In the genomic region with DNA sequence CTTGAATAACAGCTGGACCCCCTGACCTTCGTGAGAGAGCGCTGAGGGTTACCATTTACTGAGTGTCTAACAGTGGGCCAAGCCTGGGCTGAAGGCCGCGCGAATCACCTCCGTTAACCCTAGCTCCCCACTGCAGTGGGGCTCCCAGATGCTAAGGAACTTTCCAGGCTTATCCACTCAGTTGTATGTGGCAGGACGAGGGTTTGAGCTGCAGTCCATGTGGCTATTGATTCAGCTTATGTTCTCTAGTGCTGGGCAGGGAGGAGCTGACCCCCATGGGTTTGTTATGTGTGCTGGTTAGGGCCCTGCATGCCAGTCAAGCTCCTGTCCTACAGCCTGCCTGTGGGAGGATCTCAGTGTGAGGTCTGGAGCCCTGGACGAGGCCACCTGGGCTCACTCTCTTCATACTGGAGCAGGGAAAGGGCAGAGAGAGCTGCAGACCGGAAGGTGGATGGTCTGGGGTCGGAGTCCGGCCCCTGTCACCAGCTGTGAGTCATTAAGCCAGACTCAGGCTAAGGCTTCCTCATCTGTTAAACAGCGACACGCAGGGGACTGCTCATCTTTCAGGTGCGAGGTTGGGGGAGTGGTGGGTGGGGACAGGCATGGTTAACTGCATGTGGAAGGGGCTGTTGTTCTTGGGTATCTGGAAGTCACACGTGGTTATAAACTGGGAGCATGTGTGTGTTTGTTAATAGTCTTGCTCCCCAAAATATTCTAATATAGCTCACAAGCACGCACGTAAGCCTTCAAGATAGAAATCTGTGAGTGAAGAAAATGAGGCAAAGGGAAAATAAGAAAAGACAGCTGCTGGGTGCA, we compare ENCODE assay signal across 12 cellular contexts. TPM values are rescaled to one million over a fixed set of nuclear protein-coding genes. Genes with fewer than 3 reads are reported as not detected.
A peak's percentile ranks its signal among the peaks of the same experiment; 100 is the strongest.
DNase-seq lines count a peak whose midpoint lies in the region; ATAC-seq and TF ChIP-seq lines count a peak whose summit lies in the region.
"Had no signal": no experiment of that assay in that cellular context is flagged by ENCODE, and none has a peak within 500 bp of the region (broad histone marks: within the 10 kb centered on the region; RNA-seq: fewer than 3 reads in every experiment).

No MANE protein-coding gene starts in this region.

- H3K4me3 ChIP-seq in thyroid gland (replicated peaks in 1 of 3) (no peak overlapping the region), A673 (ENCODE audit: low read depth, low read length, poor library complexity, severe bottlenecking) (no peak overlapping the region)

- no TSS peak for BruUV-seq in A673 (replicated peaks; lab: Mats Ljungman, UMichigan)

- peak; percentile 45 for DNase-seq in stimulated activated CD4-positive, alpha-beta T cell treated with anti-CD3 and anti-CD28 coated beads, Interleukin-15, amount 100 ng/mL, for 24 hours
- DNase-seq in stimulated activated CD4-positive, alpha-beta T cell treated with anti-CD3 and anti-CD28 coated beads, Interleukin-12 subunit alpha, Interleukin-12 subunit beta, amount 100 ng/mL, for 4 hours = no peak
- DNase-seq in activated T-cell treated with anti-CD3 and anti-CD28 coated beads, Interleukin-2, amount 50 U/mL, for 24 hours = peak; percentile 51
- no peak for DNase-seq in left colon
- DNase-seq in thyroid gland = no peak
- no peak for DNase-seq in A673 (ENCODE audit: low spot score)
- DNase-seq in HEK293T (ENCODE audit: extremely low spot score) = no peak
- DNase-seq: HFFc6, Kasumi-1, nephron progenitor cell had no signal

- WGBS in thyroid gland, 2 donors = 83 to 84% methylated on average over 15 to 16 of the region's 17 CpGs

- intact Hi-C loops in left colon (cut with DNase I, micrococcal nuclease) = no loop called here
- intact Hi-C loops in thyroid gland (cut with DNase I) = no loop called here
- intact Hi-C loops in A673 (cut with micrococcal nuclease; ENCODE audit: unreplicated experiment) = no loop called here

- H3K4me3 Mint-ChIP-seq in activated T-cell treated with anti-CD3 and anti-CD28 coated beads, Interleukin-2, amount 50 U/mL, for 24 hours = peak overlapping the region; percentile 65
- H3K4me3 Mint-ChIP-seq: HFFc6, nephron progenitor cell had no signal

- H3K36me3 Mint-ChIP-seq in activated T-cell treated with anti-CD3 and anti-CD28 coated beads, Interleukin-2, amount 50 U/mL, for 24 hours (ENCODE audit: low read depth) = peaks cover 95% of the 10 kb centered on the region

- peak overlapping the region; percentile 96 for H3K27ac Mint-ChIP-seq in activated T-cell treated with anti-CD3 and anti-CD28 coated beads, Interleukin-2, amount 50 U/mL, for 24 hours
- H3K27ac Mint-ChIP-seq: HFFc6, nephron progenitor cell had no signal

- H3K27ac ChIP-seq in thyroid gland (peak overlapping the region; percentile 56 to 91 (median 87)), A673 (ENCODE audit: low read depth, low read length, poor library complexity, severe bottlenecking) (no peak overlapping the region)

- no peak for TF ChIP-seq POLR2A in thyroid gland (IDR thresholded peaks at IDR 0.05)

- peaks cover 51 to 79% of the 10 kb centered on the region in 2 donors for H3K4me1 ChIP-seq in thyroid gland
- H3K4me1 ChIP-seq in A673 (ENCODE audit: insufficient read depth, low read length, poor library complexity, severe bottlenecking) = no peaks in the 10 kb centered on the region

- POLR2A ChIA-PET in A673 (lab: Charles Lee; ENCODE audit: low non-redundant PET) = no interaction called here
- POLR2A ChIA-PET in HEK293T (lab: Yijun Ruan, JAX) = interaction anchor here (1.1 kb wide), 1 partner anchor 18 kb away, joined by 3 read pairs; no protein-coding TSS in a partner anchor

- no peaks in the 10 kb centered on the region for H3K27me3 Mint-ChIP-seq in activated T-cell treated with anti-CD3 and anti-CD28 coated beads, Interleukin-2, amount 50 U/mL, for 24 hours

- no peak for TF ChIP-seq CTCF in thyroid gland (IDR thresholded peaks at IDR 0.05)
- no peak for TF ChIP-seq CTCF in A673 (conservative IDR thresholded peaks at IDR 0.05; ENCODE audit: low read depth, low read length)

- H3K36me3 ChIP-seq in thyroid gland = no peaks in the 10 kb centered on the region
- H3K36me3 ChIP-seq in A673 (ENCODE audit: insufficient read depth, low read length, poor library complexity, severe bottlenecking) = no peaks in the 10 kb centered on the region

- H3K27me3 ChIP-seq in thyroid gland (no peaks in the 10 kb centered on the region), A673 (replicated peaks; ENCODE audit: insufficient read depth, low read depth, low read length, poor library complexity) (no peaks in the 10 kb centered on the region)

- ATAC-seq in left colon = peak; percentile 35
- no peak for ATAC-seq in HG02610 (IDR thresholded peaks at IDR 0.05; ENCODE audit: unreplicated experiment)

- H3K9me3 ChIP-seq in thyroid gland = no peaks in the 10 kb centered on the region
- no peaks in the 10 kb centered on the region for H3K9me3 ChIP-seq in A673 (ENCODE audit: low read depth, low read length, poor library complexity, severe bottlenecking)

- CTCF ChIA-PET in A673 (lab: Charles Lee) = no interaction called here
- CTCF ChIA-PET in HEK293T (lab: Yijun Ruan, JAX) = interaction anchor here (1.3 kb wide), 1 partner anchor 18 kb away, joined by 6 read pairs; no protein-coding TSS in a partner anchor

- H3K9me3 Mint-ChIP-seq in activated T-cell treated with anti-CD3 and anti-CD28 coated beads, Interleukin-2, amount 50 U/mL, for 24 hours = no peaks in the 10 kb centered on the region
- H3K9me3 Mint-ChIP-seq: HFFc6, nephron progenitor cell had no signal

- peaks cover 88% of the 10 kb centered on the region for H3K4me1 Mint-ChIP-seq in activated T-cell treated with anti-CD3 and anti-CD28 coated beads, Interleukin-2, amount 50 U/mL, for 24 hours (ENCODE audit: low read depth)

TF ChIP-seq in HEK293T, 16 proteins besides CTCF, POLR2A, EP300 and RAD21:
- TF ChIP-seq LEF1 (IDR thresholded peaks at IDR 0.05; ENCODE audit: borderline replicate concordance) = no peak
- no peak for TF ChIP-seq SP1 (IDR thresholded peaks at IDR 0.05)
- TF ChIP-seq FOXM1 (IDR thresholded peaks at IDR 0.05; ENCODE audit: borderline replicate concordance) = no peak
- TF ChIP-seq TARDBP (IDR thresholded peaks at IDR 0.05) = no peak
- no peak for TF ChIP-seq L3MBTL2 (conservative IDR thresholded peaks at IDR 0.05)
- no peak for TF ChIP-seq HDGF (IDR thresholded peaks at IDR 0.05; ENCODE audit: borderline replicate concordance)
- no peak for TF ChIP-seq BHLHE40 (IDR thresholded peaks at IDR 0.05; ENCODE audit: borderline replicate concordance)
- no peak for TF ChIP-seq ELF4 (IDR thresholded peaks at IDR 0.05)

RNA-seq across cellular contexts. Expression of gene PSD4, which starts 6.6 kb away (rescaled TPM):
- total RNA-seq in left colon (10 to 100 TPM; 68.4 to 72.1 TPM), thyroid gland (100 to 1,000 TPM in 3 of 4 donors, 10 to 100 TPM in 1; 63.7 to 136 (median 111) TPM), A673 (2021) (0.60 and 1.8 TPM in 2 replicates)

RNA-seq across cellular contexts. Expression of gene IL1RN, which starts 52.9 kb away (rescaled TPM):
- total RNA-seq in left colon (10 to 100 TPM in 1 of 2 donors, 1 to 10 TPM in 1; 2.6 to 15.7 TPM), thyroid gland (1 to 10 TPM in 2 of 4 donors, under 1 TPM in 1, not detected in 1; 0.67 to 1.3 (median 1.3) TPM), A673 (2021) (not detected in 2 replicates)
- total RNA-seq: HFFc6, skeletal muscle tissue had no signal

Comparison
In these comparisons a context has a peak if more than half of its experiments do, and no peak if none do; other contexts are left out.
1. DNase-seq: peak in stimulated activated CD4-positive, alpha-beta T cell treated with anti-CD3 and anti-CD28 coated beads, Interleukin-15, amount 100 ng/mL, for 24 hours (single experiment) and activated T-cell treated with anti-CD3 and anti-CD28 coated beads, Interleukin-2, amount 50 U/mL, for 24 hours (single experiment); none in stimulated activated CD4-positive, alpha-beta T cell treated with anti-CD3 and anti-CD28 coated beads, Interleukin-12 subunit alpha, Interleukin-12 subunit beta, amount 100 ng/mL, for 4 hours (single experiment), left colon (0 of 2), thyroid gland (0 of 2), A673 (single experiment) and HEK293T (single experiment).
2. RNA of gene PSD4, which starts 6.6 kb away (total RNA-seq): 63.7 to 136 TPM in thyroid gland and 68.4 to 72.1 TPM in left colon; 0.60 to 1.8 TPM in A673; every median in the first group is over 10 times any median in the second.